Comparison of ENCODE assay signal across 8 cellular contexts in genomic region chr5:68287976-68288755, GRCh38.
DNase-seq lines count a peak whose midpoint lies in the region; ATAC-seq and TF ChIP-seq lines count a peak whose summit lies in the region.

No MANE protein-coding gene starts in this region.

- peak overlapping the region; percentile 43 for H3K9ac ChIP-seq in IMR-90 (ENCODE audit: low read depth, low read length)

- no peak for TF ChIP-seq POLR2A in IMR-90 (IDR thresholded peaks at IDR 0.05; ENCODE audit: low read depth, low read length)

- peak overlapping the region; percentile 10; the same call in 1 of the 2 replicates for H3K18ac ChIP-seq in IMR-90 (ENCODE audit: low read depth, low read length)

- peak overlapping the region; percentile 84 for H2AFZ ChIP-seq in IMR-90 (replicated peaks; ENCODE audit: low read length, poor library complexity)

- peak overlapping the region; percentile 82; the same call in 1 of the 2 replicates for H3K23ac ChIP-seq in IMR-90 (ENCODE audit: low read depth, low read length)

- peaks cover 11% of the 10 kb centered on the region for H3K4me1 ChIP-seq in IMR-90 (ENCODE audit: control insufficient read depth, insufficient read depth, low read length)

- H2BK120ac ChIP-seq in IMR-90 (ENCODE audit: low read depth, low read length) = peak overlapping the region; percentile 25

- peak overlapping the region; percentile 23 for H3K27ac ChIP-seq in IMR-90 (ENCODE audit: insufficient read depth, low read length)

- no peak; the same call in 1 of the 2 replicates for TF ChIP-seq RAD21 in IMR-90 (IDR thresholded peaks at IDR 0.05; ENCODE audit: low read length)

- H3K4me2 ChIP-seq in IMR-90 (ENCODE audit: low read depth, low read length) = peak overlapping the region; percentile 73

- in situ Hi-C loops in IMR-90 (cut with MboI; ENCODE audit: low sequenced_read_pairs) = loop anchor here (5.0 kb wide), 2 partner anchors 174 to 674 kb away; no protein-coding TSS in a partner anchor

- dilution Hi-C loops in IMR-90 (cut with HindIII; ENCODE audit: low sequenced_read_pairs, unreplicated experiment) = no loop called here

- H4K5ac ChIP-seq in IMR-90 (ENCODE audit: low read depth, low read length) = peak overlapping the region; percentile 37

- H3K27me3 Mint-ChIP-seq in activated B cell treated with CpG ODN at 0.5 μM for 24 hours = no peaks in the 10 kb centered on the region

- H3K56ac ChIP-seq in IMR-90 (ENCODE audit: extremely low read depth, insufficient read depth, low read length) = peak overlapping the region; percentile 74; the same call in 1 of the 2 replicates

- H2BK5ac ChIP-seq in IMR-90 (ENCODE audit: low read depth, low read length, poor library complexity, severe bottlenecking) = peak overlapping the region; percentile 41

- H3K27ac Mint-ChIP-seq in activated B cell treated with CpG ODN at 0.5 μM for 24 hours = peak overlapping the region; percentile 89

- DNase-seq in DMS153 treated with DMSO at 0.1 percent for 48 hours (lab: John Stamatoyannopoulos, UW; ENCODE audit: unreplicated experiment) (peak; percentile 48), IMR-90 (peak; percentile 37), activated B cell treated with CpG ODN at 0.5 μM for 24 hours (peak; percentile 41), cerebellum (ENCODE audit: low spot score) (peak; percentile 55), kidney epithelial cell (ENCODE audit: low read depth) (no peak), A172 (ENCODE audit: low spot score) (no peak)
- peak in 2 of 3 donors; percentile 11 to 30 for DNase-seq in stimulated activated CD4-positive, alpha-beta T cell treated with anti-CD3 and anti-CD28 coated beads, Interleukin-12 subunit alpha, Interleukin-12 subunit beta, amount 100 ng/mL, for 48 hours (ENCODE audit: low read depth in 2 of 3, low spot score in 1 of 3)

- POLR2A ChIA-PET in IMR-90 (lab: Charles Lee; ENCODE audit: unreplicated experiment) (no interaction called here), activated B cell treated with CpG ODN at 0.5 μM for 24 hours (lab: Charles Lee) (interaction anchor here (2.9 to 3.0 kb wide), 2 partner anchors 72 to 146 kb away, joined by 9 to 15 read pairs; partner anchors contain the start of gene PIK3R1)

- BruUV-seq in IMR-90 (replicated peaks; lab: Mats Ljungman, UMichigan) = no TSS peak

- no peaks in the 10 kb centered on the region for H3K27me3 ChIP-seq in IMR-90 (ENCODE audit: control insufficient read depth, insufficient read depth, low read length)
- no peaks in the 10 kb centered on the region for H3K27me3 ChIP-seq in kidney epithelial cell (ENCODE audit: control insufficient read depth, insufficient read depth, low read length)

- H3K36me3 ChIP-seq in IMR-90 (ENCODE audit: control insufficient read depth, insufficient read depth, low read length) (0 out of 2 replicates have a peak, but pooled peaks cover 3% of the 10 kb centered on the region), kidney epithelial cell (ENCODE audit: control insufficient read depth, insufficient read depth, low read length) (no peaks in the 10 kb centered on the region)

- WGBS in IMR-90 (ENCODE audit: extremely low coverage in 2 of 2, insufficient read length in 1 of 2), 2 experiments = 15% methylated on average over 11 of the region's 46 CpGs; no CpG with 5 or more reads in 1 of the 2 experiments

- peaks cover 41% of the 10 kb centered on the region for H3K4me1 Mint-ChIP-seq in activated B cell treated with CpG ODN at 0.5 μM for 24 hours

- CTCF ChIA-PET in IMR-90 (lab: Yijun Ruan, JAX) (interaction anchor here (0.6 to 2.7 kb wide), 2 partner anchors 9 to 173 kb away, joined by 5 to 13 read pairs; no protein-coding TSS in a partner anchor), activated B cell treated with CpG ODN at 0.5 μM for 24 hours (lab: Charles Lee) (interaction anchor here (1.0 to 3.5 kb wide), 11 partner anchors 13 to 1041 kb away, joined by 3 to 101 read pairs (median 5); partner anchors contain the start of gene PIK3R1)

- no peak overlapping the region for H2AK5ac ChIP-seq in IMR-90 (ENCODE audit: low read depth, low read length)

- H3K9me3 ChIP-seq in IMR-90 (ENCODE audit: control insufficient read depth, insufficient read depth, low read length) = no peaks in the 10 kb centered on the region

- peak overlapping the region; percentile 90 for H3K4me3 Mint-ChIP-seq in activated B cell treated with CpG ODN at 0.5 μM for 24 hours

- 0 out of 2 replicates have a peak overlapping the region, but pooled peaks have one; percentile 33 for H2BK20ac ChIP-seq in IMR-90 (ENCODE audit: low read depth, low read length)

- peak overlapping the region; percentile 61 for H3K4ac ChIP-seq in IMR-90 (ENCODE audit: low read depth, low read length)

- peak overlapping the region; percentile 48 for H3K4me3 ChIP-seq in IMR-90 (ENCODE audit: insufficient read depth, low read depth, low read length)
- H3K4me3 ChIP-seq in kidney epithelial cell (ENCODE audit: low read depth, low read length) = peak overlapping the region; percentile 49

- H3K36me3 Mint-ChIP-seq in activated B cell treated with CpG ODN at 0.5 μM for 24 hours (ENCODE audit: low read depth) = peaks cover 35% of the 10 kb centered on the region

- intact Hi-C loops in IMR-90 (cut with micrococcal nuclease) (loop anchor here (1.0 to 5.0 kb wide), 5 partner anchors 261 to 719 kb away; no protein-coding TSS in a partner anchor), activated B cell treated with CpG ODN at 0.5 μM for 24 hours (cut with micrococcal nuclease) (loop anchor here (1.0 to 10.0 kb wide), 5 partner anchors 28 to 1047 kb away; partner anchors contain the start of gene CCDC125)

- H3K14ac ChIP-seq in IMR-90 (replicated peaks; ENCODE audit: low read depth, low read length) = peak overlapping the region; percentile 88; the same call in 1 of the 2 replicates

- ATAC-seq in GM21447 (IDR thresholded peaks at IDR 0.05; ENCODE audit: unreplicated experiment) (peak; percentile 72), IMR-90 (ENCODE audit: low read depth) (peak; percentile 90), activated B cell treated with CpG ODN at 0.5 μM for 24 hours (ENCODE audit: low read depth) (peak; percentile 75)

- no peaks in the 10 kb centered on the region for H3K9me1 ChIP-seq in IMR-90 (ENCODE audit: insufficient read depth, low read length)

- 0 out of 3 replicates have a peak overlapping the region, but pooled peaks have one; percentile 5 for H2BK15ac ChIP-seq in IMR-90 (ENCODE audit: low read depth, low read length)

- no peaks in the 10 kb centered on the region for H3K9me3 Mint-ChIP-seq in activated B cell treated with CpG ODN at 0.5 μM for 24 hours

- peaks cover 8 to 14% of the 10 kb centered on the region in 2 experiments; a peak in 3 of 4 replicates for H3K79me1 ChIP-seq in IMR-90 (ENCODE audit: low read depth in 1 of 2, low read length in 2 of 2)

- peak overlapping the region in 1 of 2 experiments; percentile 75; a peak in 1 of 4 replicates for H4K8ac ChIP-seq in IMR-90 (ENCODE audit: low read depth in 2 of 2, low read length in 2 of 2)

- H4K91ac ChIP-seq in IMR-90 (ENCODE audit: insufficient read depth, low read depth, low read length) = peak overlapping the region; percentile 26

- H2AK9ac ChIP-seq in IMR-90 (replicated peaks; ENCODE audit: low read depth, low read length, poor library complexity) = peak overlapping the region; percentile 79

- H4K20me1 ChIP-seq in IMR-90 (ENCODE audit: insufficient read depth, low read length) = no peaks in the 10 kb centered on the region

- TF ChIP-seq CTCF in IMR-90 (conservative IDR thresholded peaks at IDR 0.05; ENCODE audit: low read depth, low read length) (no peak), activated B cell treated with CpG ODN at 0.5 μM for 24 hours (IDR thresholded peaks at IDR 0.05) (no peak), kidney epithelial cell (IDR thresholded peaks at IDR 0.05; ENCODE audit: insufficient read depth, low read length, poor library complexity, severe bottlenecking) (no peak)

TF ChIP-seq in IMR-90, 13 proteins besides CTCF, POLR2A, EP300 and RAD21:
- TF ChIP-seq MAFK (IDR thresholded peaks at IDR 0.05; ENCODE audit: low read depth, low read length) (peak; percentile 95), RFX5 (IDR thresholded peaks at IDR 0.05; ENCODE audit: low read depth, low read length) (no peak)
TF ChIP-seq in IMR-90: peak in this region for 1.

Comparison
In these comparisons a context has a peak if more than half of its experiments do, and no peak if none do; other contexts are left out.
1. DNase-seq: peak in DMS153 treated with DMSO at 0.1 percent for 48 hours (single experiment), IMR-90 (single experiment), activated B cell treated with CpG ODN at 0.5 μM for 24 hours (single experiment), cerebellum (single experiment) and stimulated activated CD4-positive, alpha-beta T cell treated with anti-CD3 and anti-CD28 coated beads, Interleukin-12 subunit alpha, Interleukin-12 subunit beta, amount 100 ng/mL, for 48 hours (2 of 3); none in kidney epithelial cell (single experiment) and A172 (single experiment).
2. Peak in every context shown above with its lines, with median percentiles within 50 percentile points of each other: ATAC-seq.